ENCODE assay signal across 1 cellular context in genomic region chr10:69179743-69180524, GRCh38.
TF ChIP-seq lines count a peak whose summit lies in the region.

TSS of gene SUPV3L1 (plus strand) at chr10:69180234. CDS start at chr10:69180292, 58 bp downstream.

TF ChIP-seq in K562, 482 proteins besides CTCF, POLR2A, EP300 and RAD21 (continued from another document and continues in another):
- TF ChIP-seq MITF (IDR thresholded peaks at IDR 0.05) (peak; percentile 90; the same call in 1 of the 2 replicates), LARP7 (IDR thresholded peaks at IDR 0.05) (no peak), RNF2 (IDR thresholded peaks at IDR 0.05) (peak; percentile 83), FIP1L1 (IDR thresholded peaks at IDR 0.05; ENCODE audit: low read depth, low read length, poor library complexity, severe bottlenecking) (no peak), USF1 (CRISPR knock-in tag; IDR thresholded peaks at IDR 0.05) (peak; percentile 100), EP400 (IDR thresholded peaks at IDR 0.05) (peak; percentile 100), CSDE1 (IDR thresholded peaks at IDR 0.05) (peak in 1 of 2 experiments; percentile 75; a peak in 2 of 4 replicates), ZNF695 (CRISPR knock-in tag; IDR thresholded peaks at IDR 0.05) (no peak), SMARCE1 (IDR thresholded peaks at IDR 0.05) (no peak), GTF2E2 (tag; IDR thresholded peaks at IDR 0.05) (peak; percentile 15; the same call in 1 of the 2 replicates), ZBTB34 (CRISPR knock-in tag; IDR thresholded peaks at IDR 0.05) (no peak), PTTG1 (tag; IDR thresholded peaks at IDR 0.05; ENCODE audit: low read depth) (peak; percentile 35; the same call in 1 of the 2 replicates), SIN3A (IDR thresholded peaks at IDR 0.05; ENCODE audit: borderline replicate concordance in 2 of 2, control insufficient read depth in 1 of 2, low read depth in 2 of 2, low read length in 2 of 2) (peak; percentile 92 to 98; a peak in 3 of 4 replicates), SAFB (IDR thresholded peaks at IDR 0.05; ENCODE audit: borderline replicate concordance, low read depth, low read length) (no peak), NONO (IDR thresholded peaks at IDR 0.05; ENCODE audit: low read depth in 2 of 2, low read length in 1 of 2) (peak; percentile 26 to 51; a peak in 1 of 4 replicates), ERF (CRISPR knock-in tag; IDR thresholded peaks at IDR 0.05) (no peak), ZNF124 (CRISPR knock-in tag; IDR thresholded peaks at IDR 0.05) (no peak), FOXA3 (CRISPR knock-in tag; conservative IDR thresholded peaks at IDR 0.05 in 1 of 2, IDR thresholded peaks at IDR 0.05 in 1 of 2) (peak; percentile 41 to 80; a peak in 2 of 4 replicates), HMG20B (CRISPR knock-in tag; IDR thresholded peaks at IDR 0.05) (no peak), ATF1 (CRISPR knock-in tag; IDR thresholded peaks at IDR 0.05) (peak; percentile 96), ATF1 (tag; IDR thresholded peaks at IDR 0.05) (peak; percentile 100), NFATC3 (IDR thresholded peaks at IDR 0.05) (0 out of 2 replicates have a peak, but pooled peaks have one; percentile 32), HOXB6 (CRISPR knock-in tag; IDR thresholded peaks at IDR 0.05; ENCODE audit: borderline replicate concordance) (no peak), MIER1 (IDR thresholded peaks at IDR 0.05; ENCODE audit: low read depth) (no peak), ZNF347 (CRISPR knock-in tag; IDR thresholded peaks at IDR 0.05; ENCODE audit: low read depth) (no peak), TOE1 (IDR thresholded peaks at IDR 0.05; ENCODE audit: borderline replicate concordance) (peak; percentile 100), TOE1 (CRISPR knock-in tag; IDR thresholded peaks at IDR 0.05; ENCODE audit: borderline replicate concordance, low read depth) (no peak), ZFP1 (CRISPR knock-in tag; IDR thresholded peaks at IDR 0.05) (peak; percentile 52; the same call in 1 of the 2 replicates), TBL1XR1 (IDR thresholded peaks at IDR 0.05; ENCODE audit: low read length in 2 of 2) (peak in 1 of 2 experiments; percentile 86; a peak in 2 of 4 replicates), SMARCA5 (IDR thresholded peaks at IDR 0.05) (no peak), SP2 (IDR thresholded peaks at IDR 0.05; ENCODE audit: extremely low read depth, low read depth, low read length, poor library complexity, severe bottlenecking) (no peak), ZNF445 (CRISPR knock-in tag; IDR thresholded peaks at IDR 0.05; ENCODE audit: low read depth) (no peak), NCOA4 (IDR thresholded peaks at IDR 0.05; ENCODE audit: partially characterized antibody) (no peak), ADNP (tag; IDR thresholded peaks at IDR 0.05) (no peak), MXI1 (IDR thresholded peaks at IDR 0.05; ENCODE audit: low read depth, low read length) (peak; percentile 97), ZNF232 (CRISPR knock-in tag; IDR thresholded peaks at IDR 0.05) (0 out of 2 replicates have a peak, but pooled peaks have one; percentile 25), SFPQ (IDR thresholded peaks at IDR 0.05; ENCODE audit: low read depth, low read length) (no peak), TAF9B (IDR thresholded peaks at IDR 0.05; ENCODE audit: partially characterized antibody) (peak; percentile 64)
- TF ChIP-seq, protein P1, sequence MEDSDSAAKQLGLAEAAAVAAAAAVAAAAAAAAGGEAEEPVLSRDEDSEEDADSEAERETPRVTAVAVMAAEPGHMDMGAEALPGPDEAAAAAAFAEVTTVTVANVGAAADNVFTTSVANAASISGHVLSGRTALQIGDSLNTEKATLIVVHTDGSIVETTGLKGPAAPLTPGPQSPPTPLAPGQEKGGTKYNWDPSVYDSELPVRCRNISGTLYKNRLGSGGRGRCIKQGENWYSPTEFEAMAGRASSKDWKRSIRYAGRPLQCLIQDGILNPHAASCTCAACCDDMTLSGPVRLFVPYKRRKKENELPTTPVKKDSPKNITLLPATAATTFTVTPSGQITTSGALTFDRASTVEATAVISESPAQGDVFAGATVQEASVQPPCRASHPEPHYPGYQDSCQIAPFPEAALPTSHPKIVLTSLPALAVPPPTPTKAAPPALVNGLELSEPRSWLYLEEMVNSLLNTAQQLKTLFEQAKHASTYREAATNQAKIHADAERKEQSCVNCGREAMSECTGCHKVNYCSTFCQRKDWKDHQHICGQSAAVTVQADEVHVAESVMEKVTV (CRISPR knock-in tag; IDR thresholded peaks at IDR 0.05): peak; percentile 40; the same call in 1 of the 2 replicates
- TF ChIP-seq, protein P2, sequence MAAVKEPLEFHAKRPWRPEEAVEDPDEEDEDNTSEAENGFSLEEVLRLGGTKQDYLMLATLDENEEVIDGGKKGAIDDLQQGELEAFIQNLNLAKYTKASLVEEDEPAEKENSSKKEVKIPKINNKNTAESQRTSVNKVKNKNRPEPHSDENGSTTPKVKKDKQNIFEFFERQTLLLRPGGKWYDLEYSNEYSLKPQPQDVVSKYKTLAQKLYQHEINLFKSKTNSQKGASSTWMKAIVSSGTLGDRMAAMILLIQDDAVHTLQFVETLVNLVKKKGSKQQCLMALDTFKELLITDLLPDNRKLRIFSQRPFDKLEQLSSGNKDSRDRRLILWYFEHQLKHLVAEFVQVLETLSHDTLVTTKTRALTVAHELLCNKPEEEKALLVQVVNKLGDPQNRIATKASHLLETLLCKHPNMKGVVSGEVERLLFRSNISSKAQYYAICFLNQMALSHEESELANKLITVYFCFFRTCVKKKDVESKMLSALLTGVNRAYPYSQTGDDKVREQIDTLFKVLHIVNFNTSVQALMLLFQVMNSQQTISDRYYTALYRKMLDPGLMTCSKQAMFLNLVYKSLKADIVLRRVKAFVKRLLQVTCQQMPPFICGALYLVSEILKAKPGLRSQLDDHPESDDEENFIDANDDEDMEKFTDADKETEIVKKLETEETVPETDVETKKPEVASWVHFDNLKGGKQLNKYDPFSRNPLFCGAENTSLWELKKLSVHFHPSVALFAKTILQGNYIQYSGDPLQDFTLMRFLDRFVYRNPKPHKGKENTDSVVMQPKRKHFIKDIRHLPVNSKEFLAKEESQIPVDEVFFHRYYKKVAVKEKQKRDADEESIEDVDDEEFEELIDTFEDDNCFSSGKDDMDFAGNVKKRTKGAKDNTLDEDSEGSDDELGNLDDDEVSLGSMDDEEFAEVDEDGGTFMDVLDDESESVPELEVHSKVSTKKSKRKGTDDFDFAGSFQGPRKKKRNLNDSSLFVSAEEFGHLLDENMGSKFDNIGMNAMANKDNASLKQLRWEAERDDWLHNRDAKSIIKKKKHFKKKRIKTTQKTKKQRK (IDR thresholded peaks at IDR 0.05; ENCODE audit: borderline replicate concordance, low read depth, low read length): 0 out of 2 replicates have a peak, but pooled peaks have one; percentile 41
- TF ChIP-seq, protein P3, sequence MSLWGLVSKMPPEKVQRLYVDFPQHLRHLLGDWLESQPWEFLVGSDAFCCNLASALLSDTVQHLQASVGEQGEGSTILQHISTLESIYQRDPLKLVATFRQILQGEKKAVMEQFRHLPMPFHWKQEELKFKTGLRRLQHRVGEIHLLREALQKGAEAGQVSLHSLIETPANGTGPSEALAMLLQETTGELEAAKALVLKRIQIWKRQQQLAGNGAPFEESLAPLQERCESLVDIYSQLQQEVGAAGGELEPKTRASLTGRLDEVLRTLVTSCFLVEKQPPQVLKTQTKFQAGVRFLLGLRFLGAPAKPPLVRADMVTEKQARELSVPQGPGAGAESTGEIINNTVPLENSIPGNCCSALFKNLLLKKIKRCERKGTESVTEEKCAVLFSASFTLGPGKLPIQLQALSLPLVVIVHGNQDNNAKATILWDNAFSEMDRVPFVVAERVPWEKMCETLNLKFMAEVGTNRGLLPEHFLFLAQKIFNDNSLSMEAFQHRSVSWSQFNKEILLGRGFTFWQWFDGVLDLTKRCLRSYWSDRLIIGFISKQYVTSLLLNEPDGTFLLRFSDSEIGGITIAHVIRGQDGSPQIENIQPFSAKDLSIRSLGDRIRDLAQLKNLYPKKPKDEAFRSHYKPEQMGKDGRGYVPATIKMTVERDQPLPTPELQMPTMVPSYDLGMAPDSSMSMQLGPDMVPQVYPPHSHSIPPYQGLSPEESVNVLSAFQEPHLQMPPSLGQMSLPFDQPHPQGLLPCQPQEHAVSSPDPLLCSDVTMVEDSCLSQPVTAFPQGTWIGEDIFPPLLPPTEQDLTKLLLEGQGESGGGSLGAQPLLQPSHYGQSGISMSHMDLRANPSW (CRISPR knock-in tag; IDR thresholded peaks at IDR 0.05): no peak
- TF ChIP-seq, protein P4, sequence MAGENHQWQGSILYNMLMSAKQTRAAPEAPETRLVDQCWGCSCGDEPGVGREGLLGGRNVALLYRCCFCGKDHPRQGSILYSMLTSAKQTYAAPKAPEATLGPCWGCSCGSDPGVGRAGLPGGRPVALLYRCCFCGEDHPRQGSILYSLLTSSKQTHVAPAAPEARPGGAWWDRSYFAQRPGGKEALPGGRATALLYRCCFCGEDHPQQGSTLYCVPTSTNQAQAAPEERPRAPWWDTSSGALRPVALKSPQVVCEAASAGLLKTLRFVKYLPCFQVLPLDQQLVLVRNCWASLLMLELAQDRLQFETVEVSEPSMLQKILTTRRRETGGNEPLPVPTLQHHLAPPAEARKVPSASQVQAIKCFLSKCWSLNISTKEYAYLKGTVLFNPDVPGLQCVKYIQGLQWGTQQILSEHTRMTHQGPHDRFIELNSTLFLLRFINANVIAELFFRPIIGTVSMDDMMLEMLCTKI (IDR thresholded peaks at IDR 0.05; ENCODE audit: partially characterized antibody): no peak
- TF ChIP-seq, protein P5, sequence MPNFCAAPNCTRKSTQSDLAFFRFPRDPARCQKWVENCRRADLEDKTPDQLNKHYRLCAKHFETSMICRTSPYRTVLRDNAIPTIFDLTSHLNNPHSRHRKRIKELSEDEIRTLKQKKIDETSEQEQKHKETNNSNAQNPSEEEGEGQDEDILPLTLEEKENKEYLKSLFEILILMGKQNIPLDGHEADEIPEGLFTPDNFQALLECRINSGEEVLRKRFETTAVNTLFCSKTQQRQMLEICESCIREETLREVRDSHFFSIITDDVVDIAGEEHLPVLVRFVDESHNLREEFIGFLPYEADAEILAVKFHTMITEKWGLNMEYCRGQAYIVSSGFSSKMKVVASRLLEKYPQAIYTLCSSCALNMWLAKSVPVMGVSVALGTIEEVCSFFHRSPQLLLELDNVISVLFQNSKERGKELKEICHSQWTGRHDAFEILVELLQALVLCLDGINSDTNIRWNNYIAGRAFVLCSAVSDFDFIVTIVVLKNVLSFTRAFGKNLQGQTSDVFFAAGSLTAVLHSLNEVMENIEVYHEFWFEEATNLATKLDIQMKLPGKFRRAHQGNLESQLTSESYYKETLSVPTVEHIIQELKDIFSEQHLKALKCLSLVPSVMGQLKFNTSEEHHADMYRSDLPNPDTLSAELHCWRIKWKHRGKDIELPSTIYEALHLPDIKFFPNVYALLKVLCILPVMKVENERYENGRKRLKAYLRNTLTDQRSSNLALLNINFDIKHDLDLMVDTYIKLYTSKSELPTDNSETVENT (CRISPR knock-in tag; IDR thresholded peaks at IDR 0.05): peak; percentile 95
